Comparison of ENCODE assay signal across 8 cellular contexts in genomic region chr2:47300609-47301276, GRCh38.
A peak's percentile ranks its signal among the peaks of the same experiment; 100 is the strongest.
DNase-seq lines count a peak whose midpoint lies in the region; ATAC-seq and TF ChIP-seq lines count a peak whose summit lies in the region.

No MANE protein-coding gene starts in this region.

- H3K27me3 Mint-ChIP-seq in nephron progenitor cell (ENCODE audit: low read depth, poor library complexity) = no peaks in the 10 kb centered on the region

- DNase-seq in NOMO-1 treated with dmso at 0.1 percent for 144 hours (lab: John Stamatoyannopoulos, UW; ENCODE audit: unreplicated experiment) = peak; percentile 76
- DNase-seq in nephron progenitor cell = no peak
- no peak for DNase-seq in activated T-cell treated with anti-CD3 and anti-CD28 coated beads, Interleukin-2, amount 50 U/mL, for 1 hour
- DNase-seq in inferior parietal cortex (ENCODE audit: extremely low spot score) = no peak
- no peak for DNase-seq in stimulated activated naive CD4-positive, alpha-beta T cell (lab: John Stamatoyannopoulos, UW)
- DNase-seq in NCI-H2081 (lab: John Stamatoyannopoulos, UW) = no peak

- peaks cover 54% of the 10 kb centered on the region for H3K4me1 Mint-ChIP-seq in nephron progenitor cell

- H3K27ac Mint-ChIP-seq in nephron progenitor cell = peak overlapping the region; percentile 72

- peaks cover 5% of the 10 kb centered on the region for H3K36me3 Mint-ChIP-seq in nephron progenitor cell (ENCODE audit: low read depth)

- TF ChIP-seq CTCF in nephron progenitor cell (IDR thresholded peaks at IDR 0.05) = no peak

- H3K9me3 Mint-ChIP-seq in nephron progenitor cell = no peaks in the 10 kb centered on the region

- ATAC-seq in GM18870 (IDR thresholded peaks at IDR 0.05; ENCODE audit: unreplicated experiment) = peak; percentile 51
- peak; percentile 83 for ATAC-seq in HG02852 (IDR thresholded peaks at IDR 0.05; ENCODE audit: unreplicated experiment)

- H3K4me3 Mint-ChIP-seq in nephron progenitor cell = no peak overlapping the region
